Comparison of ENCODE assay signal across 1 cellular context in genomic region chr2:240255811-240256703, GRCh38.
TF ChIP-seq lines count a peak whose summit lies in the region.

No MANE protein-coding gene starts in this region.

TF ChIP-seq in HepG2, 621 proteins besides CTCF, POLR2A, EP300 and RAD21 (continued from another document and continues in another):
- TF ChIP-seq, protein P1, sequence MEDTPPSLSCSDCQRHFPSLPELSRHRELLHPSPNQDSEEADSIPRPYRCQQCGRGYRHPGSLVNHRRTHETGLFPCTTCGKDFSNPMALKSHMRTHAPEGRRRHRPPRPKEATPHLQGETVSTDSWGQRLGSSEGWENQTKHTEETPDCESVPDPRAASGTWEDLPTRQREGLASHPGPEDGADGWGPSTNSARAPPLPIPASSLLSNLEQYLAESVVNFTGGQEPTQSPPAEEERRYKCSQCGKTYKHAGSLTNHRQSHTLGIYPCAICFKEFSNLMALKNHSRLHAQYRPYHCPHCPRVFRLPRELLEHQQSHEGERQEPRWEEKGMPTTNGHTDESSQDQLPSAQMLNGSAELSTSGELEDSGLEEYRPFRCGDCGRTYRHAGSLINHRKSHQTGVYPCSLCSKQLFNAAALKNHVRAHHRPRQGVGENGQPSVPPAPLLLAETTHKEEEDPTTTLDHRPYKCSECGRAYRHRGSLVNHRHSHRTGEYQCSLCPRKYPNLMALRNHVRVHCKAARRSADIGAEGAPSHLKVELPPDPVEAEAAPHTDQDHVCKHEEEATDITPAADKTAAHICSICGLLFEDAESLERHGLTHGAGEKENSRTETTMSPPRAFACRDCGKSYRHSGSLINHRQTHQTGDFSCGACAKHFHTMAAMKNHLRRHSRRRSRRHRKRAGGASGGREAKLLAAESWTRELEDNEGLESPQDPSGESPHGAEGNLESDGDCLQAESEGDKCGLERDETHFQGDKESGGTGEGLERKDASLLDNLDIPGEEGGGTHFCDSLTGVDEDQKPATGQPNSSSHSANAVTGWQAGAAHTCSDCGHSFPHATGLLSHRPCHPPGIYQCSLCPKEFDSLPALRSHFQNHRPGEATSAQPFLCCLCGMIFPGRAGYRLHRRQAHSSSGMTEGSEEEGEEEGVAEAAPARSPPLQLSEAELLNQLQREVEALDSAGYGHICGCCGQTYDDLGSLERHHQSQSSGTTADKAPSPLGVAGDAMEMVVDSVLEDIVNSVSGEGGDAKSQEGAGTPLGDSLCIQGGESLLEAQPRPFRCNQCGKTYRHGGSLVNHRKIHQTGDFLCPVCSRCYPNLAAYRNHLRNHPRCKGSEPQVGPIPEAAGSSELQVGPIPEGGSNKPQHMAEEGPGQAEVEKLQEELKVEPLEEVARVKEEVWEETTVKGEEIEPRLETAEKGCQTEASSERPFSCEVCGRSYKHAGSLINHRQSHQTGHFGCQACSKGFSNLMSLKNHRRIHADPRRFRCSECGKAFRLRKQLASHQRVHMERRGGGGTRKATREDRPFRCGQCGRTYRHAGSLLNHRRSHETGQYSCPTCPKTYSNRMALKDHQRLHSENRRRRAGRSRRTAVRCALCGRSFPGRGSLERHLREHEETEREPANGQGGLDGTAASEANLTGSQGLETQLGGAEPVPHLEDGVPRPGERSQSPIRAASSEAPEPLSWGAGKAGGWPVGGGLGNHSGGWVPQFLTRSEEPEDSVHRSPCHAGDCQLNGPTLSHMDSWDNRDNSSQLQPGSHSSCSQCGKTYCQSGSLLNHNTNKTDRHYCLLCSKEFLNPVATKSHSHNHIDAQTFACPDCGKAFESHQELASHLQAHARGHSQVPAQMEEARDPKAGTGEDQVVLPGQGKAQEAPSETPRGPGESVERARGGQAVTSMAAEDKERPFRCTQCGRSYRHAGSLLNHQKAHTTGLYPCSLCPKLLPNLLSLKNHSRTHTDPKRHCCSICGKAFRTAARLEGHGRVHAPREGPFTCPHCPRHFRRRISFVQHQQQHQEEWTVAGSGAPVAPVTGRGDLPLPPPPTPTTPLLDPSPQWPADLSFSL (CRISPR knock-in tag; IDR thresholded peaks at IDR 0.05), result no peak
- TF ChIP-seq, protein P2, sequence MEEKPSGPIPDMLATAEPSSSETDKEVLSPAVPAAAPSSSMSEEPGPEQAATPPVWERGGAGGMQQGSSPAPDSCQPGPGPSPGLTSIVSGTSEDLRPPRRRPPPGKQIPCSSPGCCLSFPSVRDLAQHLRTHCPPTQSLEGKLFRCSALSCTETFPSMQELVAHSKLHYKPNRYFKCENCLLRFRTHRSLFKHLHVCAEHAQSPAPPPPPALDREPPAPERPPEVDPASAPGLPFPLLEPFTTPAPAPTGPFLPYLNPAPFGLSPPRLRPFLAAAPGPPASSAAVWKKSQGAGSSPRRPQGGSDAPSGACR (CRISPR knock-in tag; IDR thresholded peaks at IDR 0.05), result no peak
- TF ChIP-seq ZKSCAN8 (CRISPR knock-in tag; IDR thresholded peaks at IDR 0.05; ENCODE audit: borderline replicate concordance) (peak; percentile 55; the same call in 1 of the 2 replicates), RBM22 (optimal IDR thresholded peaks at IDR 0.05; ENCODE audit: low read length) (no peak), ARID3A (IDR thresholded peaks at IDR 0.05; ENCODE audit: low read depth, low read length) (no peak), NFE2L1 (CRISPR knock-in tag; IDR thresholded peaks at IDR 0.05; ENCODE audit: borderline replicate concordance) (no peak), JUNB (CRISPR knock-in tag; IDR thresholded peaks at IDR 0.05; ENCODE audit: borderline replicate concordance) (no peak), SIX1 (CRISPR knock-in tag; IDR thresholded peaks at IDR 0.05; ENCODE audit: borderline replicate concordance) (peak; percentile 89; the same call in 1 of the 2 replicates), IRX3 (CRISPR knock-in tag; IDR thresholded peaks at IDR 0.05; ENCODE audit: borderline replicate concordance, low read depth) (no peak), POGZ (CRISPR knock-in tag; IDR thresholded peaks at IDR 0.05) (peak; percentile 37; the same call in 1 of the 2 replicates), ZNF772 (CRISPR knock-in tag; IDR thresholded peaks at IDR 0.05) (0 out of 2 replicates have a peak, but pooled peaks have one; percentile 63), ZNF451 (CRISPR knock-in tag; IDR thresholded peaks at IDR 0.05) (no peak), ZNF652 (CRISPR knock-in tag; IDR thresholded peaks at IDR 0.05; ENCODE audit: borderline replicate concordance, low read depth) (no peak), JUND (CRISPR knock-in tag; IDR thresholded peaks at IDR 0.05) (no peak), ZNF543 (CRISPR knock-in tag; IDR thresholded peaks at IDR 0.05) (no peak), PHF8 (CRISPR knock-in tag; IDR thresholded peaks at IDR 0.05) (peak; percentile 21; the same call in 1 of the 2 replicates), SMAD3 (CRISPR knock-in tag; IDR thresholded peaks at IDR 0.05) (peak; percentile 69; the same call in 1 of the 2 replicates), ZNF350 (CRISPR knock-in tag; IDR thresholded peaks at IDR 0.05; ENCODE audit: borderline replicate concordance, low read depth) (peak; percentile 66), ZNF17 (CRISPR knock-in tag; IDR thresholded peaks at IDR 0.05) (no peak), TEAD2 (CRISPR knock-in tag; IDR thresholded peaks at IDR 0.05) (no peak), ONECUT2 (CRISPR knock-in tag; IDR thresholded peaks at IDR 0.05) (no peak), ZNF792 (CRISPR knock-in tag; IDR thresholded peaks at IDR 0.05) (0 out of 2 replicates have a peak, but pooled peaks have one; percentile 45), NR0B2 (CRISPR knock-in tag; IDR thresholded peaks at IDR 0.05) (peak; percentile 55; the same call in 1 of the 2 replicates), HOMEZ (CRISPR knock-in tag; IDR thresholded peaks at IDR 0.05; ENCODE audit: low read depth) (no peak)
- TF ChIP-seq, protein P3, sequence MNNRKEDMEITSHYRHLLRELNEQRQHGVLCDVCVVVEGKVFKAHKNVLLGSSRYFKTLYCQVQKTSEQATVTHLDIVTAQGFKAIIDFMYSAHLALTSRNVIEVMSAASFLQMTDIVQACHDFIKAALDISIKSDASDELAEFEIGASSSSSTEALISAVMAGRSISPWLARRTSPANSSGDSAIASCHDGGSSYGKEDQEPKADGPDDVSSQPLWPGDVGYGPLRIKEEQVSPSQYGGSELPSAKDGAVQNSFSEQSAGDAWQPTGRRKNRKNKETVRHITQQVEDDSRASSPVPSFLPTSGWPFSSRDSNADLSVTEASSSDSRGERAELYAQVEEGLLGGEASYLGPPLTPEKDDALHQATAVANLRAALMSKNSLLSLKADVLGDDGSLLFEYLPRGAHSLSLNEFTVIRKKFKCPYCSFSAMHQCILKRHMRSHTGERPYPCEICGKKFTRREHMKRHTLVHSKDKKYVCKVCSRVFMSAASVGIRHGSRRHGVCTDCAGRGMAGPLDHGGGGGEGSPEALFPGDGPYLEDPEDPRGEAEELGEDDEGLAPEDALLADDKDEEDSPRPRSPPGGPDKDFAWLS (CRISPR knock-in tag; IDR thresholded peaks at IDR 0.05; ENCODE audit: borderline replicate concordance), result no peak
- TF ChIP-seq, protein P4, sequence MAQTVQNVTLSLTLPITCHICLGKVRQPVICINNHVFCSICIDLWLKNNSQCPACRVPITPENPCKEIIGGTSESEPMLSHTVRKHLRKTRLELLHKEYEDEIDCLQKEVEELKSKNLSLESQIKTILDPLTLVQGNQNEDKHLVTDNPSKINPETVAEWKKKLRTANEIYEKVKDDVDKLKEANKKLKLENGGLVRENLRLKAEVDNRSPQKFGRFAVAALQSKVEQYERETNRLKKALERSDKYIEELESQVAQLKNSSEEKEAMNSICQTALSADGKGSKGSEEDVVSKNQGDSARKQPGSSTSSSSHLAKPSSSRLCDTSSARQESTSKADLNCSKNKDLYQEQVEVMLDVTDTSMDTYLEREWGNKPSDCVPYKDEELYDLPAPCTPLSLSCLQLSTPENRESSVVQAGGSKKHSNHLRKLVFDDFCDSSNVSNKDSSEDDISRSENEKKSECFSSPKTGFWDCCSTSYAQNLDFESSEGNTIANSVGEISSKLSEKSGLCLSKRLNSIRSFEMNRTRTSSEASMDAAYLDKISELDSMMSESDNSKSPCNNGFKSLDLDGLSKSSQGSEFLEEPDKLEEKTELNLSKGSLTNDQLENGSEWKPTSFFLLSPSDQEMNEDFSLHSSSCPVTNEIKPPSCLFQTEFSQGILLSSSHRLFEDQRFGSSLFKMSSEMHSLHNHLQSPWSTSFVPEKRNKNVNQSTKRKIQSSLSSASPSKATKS (CRISPR knock-in tag; IDR thresholded peaks at IDR 0.05), result no peak
- TF ChIP-seq, protein P5, sequence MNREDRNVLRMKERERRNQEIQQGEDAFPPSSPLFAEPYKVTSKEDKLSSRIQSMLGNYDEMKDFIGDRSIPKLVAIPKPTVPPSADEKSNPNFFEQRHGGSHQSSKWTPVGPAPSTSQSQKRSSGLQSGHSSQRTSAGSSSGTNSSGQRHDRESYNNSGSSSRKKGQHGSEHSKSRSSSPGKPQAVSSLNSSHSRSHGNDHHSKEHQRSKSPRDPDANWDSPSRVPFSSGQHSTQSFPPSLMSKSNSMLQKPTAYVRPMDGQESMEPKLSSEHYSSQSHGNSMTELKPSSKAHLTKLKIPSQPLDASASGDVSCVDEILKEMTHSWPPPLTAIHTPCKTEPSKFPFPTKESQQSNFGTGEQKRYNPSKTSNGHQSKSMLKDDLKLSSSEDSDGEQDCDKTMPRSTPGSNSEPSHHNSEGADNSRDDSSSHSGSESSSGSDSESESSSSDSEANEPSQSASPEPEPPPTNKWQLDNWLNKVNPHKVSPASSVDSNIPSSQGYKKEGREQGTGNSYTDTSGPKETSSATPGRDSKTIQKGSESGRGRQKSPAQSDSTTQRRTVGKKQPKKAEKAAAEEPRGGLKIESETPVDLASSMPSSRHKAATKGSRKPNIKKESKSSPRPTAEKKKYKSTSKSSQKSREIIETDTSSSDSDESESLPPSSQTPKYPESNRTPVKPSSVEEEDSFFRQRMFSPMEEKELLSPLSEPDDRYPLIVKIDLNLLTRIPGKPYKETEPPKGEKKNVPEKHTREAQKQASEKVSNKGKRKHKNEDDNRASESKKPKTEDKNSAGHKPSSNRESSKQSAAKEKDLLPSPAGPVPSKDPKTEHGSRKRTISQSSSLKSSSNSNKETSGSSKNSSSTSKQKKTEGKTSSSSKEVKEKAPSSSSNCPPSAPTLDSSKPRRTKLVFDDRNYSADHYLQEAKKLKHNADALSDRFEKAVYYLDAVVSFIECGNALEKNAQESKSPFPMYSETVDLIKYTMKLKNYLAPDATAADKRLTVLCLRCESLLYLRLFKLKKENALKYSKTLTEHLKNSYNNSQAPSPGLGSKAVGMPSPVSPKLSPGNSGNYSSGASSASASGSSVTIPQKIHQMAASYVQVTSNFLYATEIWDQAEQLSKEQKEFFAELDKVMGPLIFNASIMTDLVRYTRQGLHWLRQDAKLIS (CRISPR knock-in tag; IDR thresholded peaks at IDR 0.05), result no peak
- TF ChIP-seq, protein P6, sequence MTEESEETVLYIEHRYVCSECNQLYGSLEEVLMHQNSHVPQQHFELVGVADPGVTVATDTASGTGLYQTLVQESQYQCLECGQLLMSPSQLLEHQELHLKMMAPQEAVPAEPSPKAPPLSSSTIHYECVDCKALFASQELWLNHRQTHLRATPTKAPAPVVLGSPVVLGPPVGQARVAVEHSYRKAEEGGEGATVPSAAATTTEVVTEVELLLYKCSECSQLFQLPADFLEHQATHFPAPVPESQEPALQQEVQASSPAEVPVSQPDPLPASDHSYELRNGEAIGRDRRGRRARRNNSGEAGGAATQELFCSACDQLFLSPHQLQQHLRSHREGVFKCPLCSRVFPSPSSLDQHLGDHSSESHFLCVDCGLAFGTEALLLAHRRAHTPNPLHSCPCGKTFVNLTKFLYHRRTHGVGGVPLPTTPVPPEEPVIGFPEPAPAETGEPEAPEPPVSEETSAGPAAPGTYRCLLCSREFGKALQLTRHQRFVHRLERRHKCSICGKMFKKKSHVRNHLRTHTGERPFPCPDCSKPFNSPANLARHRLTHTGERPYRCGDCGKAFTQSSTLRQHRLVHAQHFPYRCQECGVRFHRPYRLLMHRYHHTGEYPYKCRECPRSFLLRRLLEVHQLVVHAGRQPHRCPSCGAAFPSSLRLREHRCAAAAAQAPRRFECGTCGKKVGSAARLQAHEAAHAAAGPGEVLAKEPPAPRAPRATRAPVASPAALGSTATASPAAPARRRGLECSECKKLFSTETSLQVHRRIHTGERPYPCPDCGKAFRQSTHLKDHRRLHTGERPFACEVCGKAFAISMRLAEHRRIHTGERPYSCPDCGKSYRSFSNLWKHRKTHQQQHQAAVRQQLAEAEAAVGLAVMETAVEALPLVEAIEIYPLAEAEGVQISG (CRISPR knock-in tag; IDR thresholded peaks at IDR 0.05), result peak; percentile 41; the same call in 1 of the 2 replicates
- TF ChIP-seq, protein P7, sequence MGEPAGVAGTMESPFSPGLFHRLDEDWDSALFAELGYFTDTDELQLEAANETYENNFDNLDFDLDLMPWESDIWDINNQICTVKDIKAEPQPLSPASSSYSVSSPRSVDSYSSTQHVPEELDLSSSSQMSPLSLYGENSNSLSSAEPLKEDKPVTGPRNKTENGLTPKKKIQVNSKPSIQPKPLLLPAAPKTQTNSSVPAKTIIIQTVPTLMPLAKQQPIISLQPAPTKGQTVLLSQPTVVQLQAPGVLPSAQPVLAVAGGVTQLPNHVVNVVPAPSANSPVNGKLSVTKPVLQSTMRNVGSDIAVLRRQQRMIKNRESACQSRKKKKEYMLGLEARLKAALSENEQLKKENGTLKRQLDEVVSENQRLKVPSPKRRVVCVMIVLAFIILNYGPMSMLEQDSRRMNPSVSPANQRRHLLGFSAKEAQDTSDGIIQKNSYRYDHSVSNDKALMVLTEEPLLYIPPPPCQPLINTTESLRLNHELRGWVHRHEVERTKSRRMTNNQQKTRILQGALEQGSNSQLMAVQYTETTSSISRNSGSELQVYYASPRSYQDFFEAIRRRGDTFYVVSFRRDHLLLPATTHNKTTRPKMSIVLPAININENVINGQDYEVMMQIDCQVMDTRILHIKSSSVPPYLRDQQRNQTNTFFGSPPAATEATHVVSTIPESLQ (CRISPR knock-in tag; conservative IDR thresholded peaks at IDR 0.05), result no peak
